Comparison of ENCODE assay signal across 29 cellular contexts in genomic region chr5:124481419-124481818, GRCh38.
"Had no signal": no experiment of that assay in that cellular context is flagged by ENCODE, and none has a peak within 500 bp of the region (broad histone marks: within the 10 kb centered on the region; RNA-seq: fewer than 3 reads in every experiment).

No MANE protein-coding gene starts in this region.

- H3K27ac Mint-ChIP-seq: naive thymus-derived CD8-positive, alpha-beta T cell; nephron; stimulated activated effector memory CD8-positive, alpha-beta T cell treated with anti-CD3 and anti-CD28 coated beads, Interleukin-12 subunit alpha, Interleukin-12 subunit beta, amount 100 ng/mL, for 72 hours; stimulated activated naive CD8-positive, alpha-beta T cell treated with anti-CD3 and anti-CD28 coated beads, Interleukin-15, Interleukin-2, amounts not matched to agents 100 ng/mL and 50 ng/mL, for 24 hours had no signal

- H3K36me3 Mint-ChIP-seq: naive thymus-derived CD8-positive, alpha-beta T cell; stimulated activated effector memory CD8-positive, alpha-beta T cell treated with anti-CD3 and anti-CD28 coated beads, Interleukin-12 subunit alpha, Interleukin-12 subunit beta, amount 100 ng/mL, for 72 hours had no signal

- H3K27ac ChIP-seq: lower lobe of right lung, pancreas, prostate gland, skin epidermis, suprapubic skin, thoracic aorta, tibial artery, upper lobe of right lung had no signal

- H3K9me3 ChIP-seq: lower lobe of right lung, pancreas, prostate gland, suprapubic skin, thoracic aorta, tibial artery, upper lobe of right lung had no signal

- DNase-seq: kidney glomerular epithelial cell; left cardiac atrium; lower lobe of right lung; mammary epithelial cell; mesenchymal stem cell; naive thymus-derived CD8-positive, alpha-beta T cell; nucleus accumbens; pancreas; posterior cingulate gyrus; retina; right cardiac atrium; stimulated activated CD4-positive, alpha-beta T cell treated with anti-CD3 and anti-CD28 coated beads, Interleukin-12 subunit alpha, Interleukin-12 subunit beta, amount 100 ng/mL, for 4 hours; stimulated activated CD4-positive, alpha-beta T cell treated with anti-CD3 and anti-CD28 coated beads, Interleukin-15, amount 100 ng/mL, for 24 hours; stimulated activated CD4-positive, alpha-beta T cell treated with anti-CD3 and anti-CD28 coated beads, Interleukin-2, amount 100 ng/mL, for 24 hours; stimulated activated CD4-positive, alpha-beta T cell treated with anti-CD3 and anti-CD28 coated beads, Interleukin-4, amount 100 ng/mL, for 1 hour; stimulated activated naive CD4-positive, alpha-beta T cell; tibial artery; trophoblast cell; upper lobe of right lung had no signal

- H3K27me3 Mint-ChIP-seq: stimulated activated naive CD8-positive, alpha-beta T cell treated with anti-CD3 and anti-CD28 coated beads, Interleukin-15, Interleukin-2, amounts not matched to agents 100 ng/mL and 50 ng/mL, for 24 hours had no signal

- H3K27me3 ChIP-seq: pancreas, suprapubic skin, tibial artery, upper lobe of right lung had no signal

- H3K4me3 Mint-ChIP-seq: naive thymus-derived CD8-positive, alpha-beta T cell; nephron; neural crest cell; stimulated activated effector memory CD8-positive, alpha-beta T cell treated with anti-CD3 and anti-CD28 coated beads, Interleukin-12 subunit alpha, Interleukin-12 subunit beta, amount 100 ng/mL, for 72 hours; stimulated activated naive CD8-positive, alpha-beta T cell treated with anti-CD3 and anti-CD28 coated beads, Interleukin-15, Interleukin-2, amounts not matched to agents 100 ng/mL and 50 ng/mL, for 24 hours had no signal

- ATAC-seq: left cardiac atrium; left lobe of liver; lower lobe of right lung; naive thymus-derived CD8-positive, alpha-beta T cell; pancreas; right cardiac atrium; sciatic nerve; stimulated activated effector memory CD8-positive, alpha-beta T cell treated with anti-CD3 and anti-CD28 coated beads, Interleukin-12 subunit alpha, Interleukin-12 subunit beta, amount 100 ng/mL, for 72 hours; upper lobe of right lung had no signal

- H3K4me1 Mint-ChIP-seq: naive thymus-derived CD8-positive, alpha-beta T cell; nephron; stimulated activated effector memory CD8-positive, alpha-beta T cell treated with anti-CD3 and anti-CD28 coated beads, Interleukin-12 subunit alpha, Interleukin-12 subunit beta, amount 100 ng/mL, for 72 hours had no signal
